Comparison of ENCODE assay signal across 10 cellular contexts in genomic region chr6:163675611-163676010, GRCh38.
"Had no signal": no experiment of that assay in that cellular context is flagged by ENCODE, and none has a peak within 500 bp of the region (broad histone marks: within the 10 kb centered on the region; RNA-seq: fewer than 3 reads in every experiment).

No MANE protein-coding gene starts in this region.

- H3K27ac Mint-ChIP-seq: GM23338, H9, HFFc6 had no signal

- H3K4me3 Mint-ChIP-seq: GM23338, H9, HFFc6 had no signal

- DNase-seq: GM23248, GOT3, H7, H9, HCEC 1CT, HFFc6 had no signal

- H3K9me3 Mint-ChIP-seq: HFFc6 had no signal

- FAIRE-seq: H1, H54 had no signal

- ATAC-seq: GM23338, HCT116 had no signal

- H3K4me1 Mint-ChIP-seq: GM23338 had no signal
